19 cellular contexts compared by ENCODE assay signal in genomic region chr3:47950453-47950852, GRCh38.
"Had no signal": no experiment of that assay in that cellular context is flagged by ENCODE, and none has a peak within 500 bp of the region (broad histone marks: within the 10 kb centered on the region; RNA-seq: fewer than 3 reads in every experiment).

No MANE protein-coding gene starts in this region.

- H3K27me3 ChIP-seq: esophagus squamous epithelium, tibial nerve, vagina had no signal

- FAIRE-seq: endothelial cell of umbilical vein had no signal

- H3K4me3 ChIP-seq: esophagus squamous epithelium, tibial nerve, vagina had no signal

- H3K36me3 ChIP-seq: esophagus squamous epithelium, tibial nerve, vagina had no signal

- DNase-seq: activated CD4-positive, alpha-beta T cell treated with anti-CD3 and anti-CD28 coated beads, Interleukin-2, amount 10 ng/mL, durations not matched to agents 24 days and 14 days; activated CD4-positive, CD25-positive, alpha-beta regulatory T cell; activated naive CD4-positive, alpha-beta T cell; activated naive CD8-positive, alpha-beta T cell treated with anti-CD3 and anti-CD28 coated beads, Interleukin-2, amount 10 ng/mL, durations not matched to agents 7 days and 5 days; aorta; cortex of kidney; effector CD8-positive, alpha-beta T cell; esophagus squamous epithelium; kidney glomerular epithelial cell; left ventricle myocardium superior; naive thymus-derived CD8-positive, alpha-beta T cell; posterior cingulate gyrus; retina; stimulated activated CD4-positive, alpha-beta T cell treated with anti-CD3 and anti-CD28 coated beads, Interleukin-4, amount 100 ng/mL, for 24 hours; stimulated activated naive CD4-positive, alpha-beta T cell treated with Interleukin-2 at 50 U/mL for 16 hours; substantia nigra had no signal

- H3K27ac ChIP-seq: esophagus squamous epithelium, tibial nerve, vagina had no signal

- H3K4me1 ChIP-seq: vagina had no signal

- ATAC-seq: left ventricle myocardium superior; naive thymus-derived CD8-positive, alpha-beta T cell had no signal

- H3K9me3 ChIP-seq: esophagus squamous epithelium, tibial nerve, vagina had no signal
